ENCODE assay signal across 8 cellular contexts in genomic region chr9:127927457-127928231, GRCh38. TPM values are rescaled to one million over a fixed set of nuclear protein-coding genes. Genes with fewer than 3 reads are reported as not detected.
DNase-seq lines count a peak whose midpoint lies in the region; ATAC-seq, FAIRE-seq and TF ChIP-seq lines count a peak whose summit lies in the region.

No MANE protein-coding gene starts in this region.

- H3K4me1 ChIP-seq in ectodermal cell (ENCODE audit: control insufficient read depth, insufficient read depth, low read length) (peaks cover 15% of the 10 kb centered on the region), parathyroid adenoma (peaks cover 5% of the 10 kb centered on the region)

- TF ChIP-seq CTCF in parathyroid adenoma (IDR thresholded peaks at IDR 0.05) = no peak

- ATAC-seq in HG02840 (IDR thresholded peaks at IDR 0.05; ENCODE audit: low FRiP score, unreplicated experiment) (no peak), GM18517 (IDR thresholded peaks at IDR 0.05; ENCODE audit: unreplicated experiment) (no peak)

- DNase-seq in activated CD4-positive, alpha-beta T cell treated with anti-CD3 and anti-CD28 coated beads for 48 hours = peak; percentile 80
- DNase-seq in frontal cortex (ENCODE audit: low spot score in 2 of 2) (no peak), putamen (ENCODE audit: low spot score) (no peak)

- H3K27me3 ChIP-seq in ectodermal cell (ENCODE audit: control insufficient read depth, insufficient read depth, low read length, poor library complexity, severe bottlenecking) (peaks cover 65% of the 10 kb centered on the region), parathyroid adenoma (ENCODE audit: control insufficient read depth, insufficient read depth, low read length) (no peaks in the 10 kb centered on the region)

- H3K9me3 ChIP-seq in ectodermal cell (ENCODE audit: control insufficient read depth, low read length) = no peaks in the 10 kb centered on the region
- no peaks in the 10 kb centered on the region for H3K9me3 ChIP-seq in parathyroid adenoma (ENCODE audit: control insufficient read depth, low read length)

- H3K4me3 ChIP-seq in ectodermal cell (ENCODE audit: insufficient read depth, low read depth, low read length) = peak overlapping the region; percentile 41
- H3K4me3 ChIP-seq in parathyroid adenoma (ENCODE audit: low read depth, low read length) = peak overlapping the region; percentile 38

- H3K36me3 ChIP-seq in ectodermal cell (ENCODE audit: control insufficient read depth, insufficient read depth, low read length) (no peaks in the 10 kb centered on the region), parathyroid adenoma (ENCODE audit: control insufficient read depth, insufficient read depth, low read length) (no peaks in the 10 kb centered on the region)

- TF ChIP-seq EP300 in Ishikawa (IDR thresholded peaks at IDR 0.05; ENCODE audit: borderline replicate concordance) = no peak

- H2AFZ ChIP-seq in parathyroid adenoma = peak overlapping the region; percentile 70

- WGBS in ectodermal cell, 2 experiments = 2 to 3% methylated on average over 44 to 47 of the region's 48 CpGs

- TF ChIP-seq RAD21 in Ishikawa (IDR thresholded peaks at IDR 0.05; ENCODE audit: low read depth) = no peak

- FAIRE-seq in frontal cortex (lab: Jason Lieb, UNC) = no peak

- H3K79me2 ChIP-seq in parathyroid adenoma = no peaks in the 10 kb centered on the region

- H3K4me2 ChIP-seq in parathyroid adenoma (ENCODE audit: low read length) = peak overlapping the region; percentile 74

- H3K27ac ChIP-seq in ectodermal cell (ENCODE audit: insufficient read depth, low read depth, low read length, poor library complexity, severe bottlenecking) (no peak overlapping the region), parathyroid adenoma (no peak overlapping the region)

- H3K9ac ChIP-seq in parathyroid adenoma = no peak overlapping the region

TF ChIP-seq in Ishikawa, 13 proteins besides CTCF, POLR2A, EP300 and RAD21:
- TF ChIP-seq USF1 (IDR thresholded peaks at IDR 0.05) = no peak
- TF ChIP-seq MAX (IDR thresholded peaks at IDR 0.05) = peak; percentile 73

RNA-seq across cellular contexts. Expression of gene PIP5KL1, which starts 2.9 kb away (rescaled TPM):
- polyA plus RNA-seq in ectodermal cell (2013, experiment 1 of 4) = 3.6 TPM
- 4.1 TPM for polyA plus RNA-seq in ectodermal cell (2013, experiment 2 of 4)
- polyA plus RNA-seq in ectodermal cell (2013, experiment 3 of 4) = 3.8 TPM
- polyA plus RNA-seq in ectodermal cell (2013, experiment 4 of 4) = 6.3 TPM
- 6.1 TPM for total RNA-seq in frontal cortex

RNA-seq across cellular contexts. Expression of gene DPM2, which starts 10.0 kb away (rescaled TPM):
- 39.8 TPM for polyA plus RNA-seq in ectodermal cell (2013, experiment 1 of 4)
- polyA plus RNA-seq in ectodermal cell (2013, experiment 2 of 4) = 38.0 TPM
- polyA plus RNA-seq in ectodermal cell (2013, experiment 3 of 4) = 27.9 TPM
- polyA plus RNA-seq in ectodermal cell (2013, experiment 4 of 4) = 34.1 TPM
- total RNA-seq in frontal cortex = 11.4 TPM

RNA-seq across cellular contexts. Expression of gene ST6GALNAC4, which starts 10.8 kb away (rescaled TPM):
- 8.7 TPM for polyA plus RNA-seq in ectodermal cell (2013, experiment 1 of 4)
- 8.1 TPM for polyA plus RNA-seq in ectodermal cell (2013, experiment 2 of 4)
- polyA plus RNA-seq in ectodermal cell (2013, experiment 3 of 4) = 10.3 TPM
- polyA plus RNA-seq in ectodermal cell (2013, experiment 4 of 4) = 10.7 TPM
- 6.5 TPM for total RNA-seq in frontal cortex

RNA-seq across cellular contexts. Expression of gene ST6GALNAC6, which starts 28.2 kb away (rescaled TPM):
- polyA plus RNA-seq in ectodermal cell (2013, experiment 1 of 4) = 33.3 TPM
- 31.3 TPM for polyA plus RNA-seq in ectodermal cell (2013, experiment 2 of 4)
- 26.3 TPM for polyA plus RNA-seq in ectodermal cell (2013, experiment 3 of 4)
- 29.3 TPM for polyA plus RNA-seq in ectodermal cell (2013, experiment 4 of 4)
- 28.5 TPM for total RNA-seq in frontal cortex

RNA-seq across cellular contexts. Expression of gene AK1, which starts 50.2 kb away (rescaled TPM):
- 39.2 TPM for polyA plus RNA-seq in ectodermal cell (2013, experiment 1 of 4)
- 27.4 TPM for polyA plus RNA-seq in ectodermal cell (2013, experiment 2 of 4)
- 31.3 TPM for polyA plus RNA-seq in ectodermal cell (2013, experiment 3 of 4)
- 35.0 TPM for polyA plus RNA-seq in ectodermal cell (2013, experiment 4 of 4)
- total RNA-seq in frontal cortex = 25.7 TPM
